ENCODE assay signal across 2 cellular contexts in the genomic region with DNA sequence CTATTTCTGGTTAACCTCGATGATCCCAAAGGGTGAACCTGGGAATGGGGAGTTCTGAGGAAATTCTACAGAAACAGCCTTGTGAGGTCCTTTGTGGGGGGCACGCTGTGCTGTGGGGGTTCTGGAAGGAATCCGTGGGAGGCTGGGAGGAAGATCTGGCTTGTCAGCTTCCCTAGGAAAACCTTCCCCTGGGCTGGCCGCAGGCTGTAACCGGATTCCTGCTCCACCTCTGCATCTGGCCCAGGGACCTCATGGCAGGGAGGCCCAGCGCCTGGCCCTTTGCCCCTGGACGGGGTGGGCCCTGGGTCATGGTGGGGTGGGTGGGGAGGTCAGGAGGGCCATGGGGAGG.
TF ChIP-seq lines count a peak whose summit lies in the region.

No MANE protein-coding gene starts in this region.

TF ChIP-seq in HEK293, 187 proteins besides CTCF, POLR2A, EP300 and RAD21:
- TF ChIP-seq GLIS1 (tag by site-specific recombination; IDR thresholded peaks at IDR 0.05) = peak; percentile 97
- no peak for TF ChIP-seq ZSCAN23 (tag by site-specific recombination; IDR thresholded peaks at IDR 0.05)
- TF ChIP-seq EGR2 (tag by site-specific recombination; IDR thresholded peaks at IDR 0.05; ENCODE audit: low read depth) = 0 out of 2 replicates have a peak, but pooled peaks have one; percentile 7
- 0 out of 2 replicates have a peak, but pooled peaks have one; percentile 13 for TF ChIP-seq ZFHX2 (tag by site-specific recombination; conservative IDR thresholded peaks at IDR 0.05)
- TF ChIP-seq, protein P1, sequence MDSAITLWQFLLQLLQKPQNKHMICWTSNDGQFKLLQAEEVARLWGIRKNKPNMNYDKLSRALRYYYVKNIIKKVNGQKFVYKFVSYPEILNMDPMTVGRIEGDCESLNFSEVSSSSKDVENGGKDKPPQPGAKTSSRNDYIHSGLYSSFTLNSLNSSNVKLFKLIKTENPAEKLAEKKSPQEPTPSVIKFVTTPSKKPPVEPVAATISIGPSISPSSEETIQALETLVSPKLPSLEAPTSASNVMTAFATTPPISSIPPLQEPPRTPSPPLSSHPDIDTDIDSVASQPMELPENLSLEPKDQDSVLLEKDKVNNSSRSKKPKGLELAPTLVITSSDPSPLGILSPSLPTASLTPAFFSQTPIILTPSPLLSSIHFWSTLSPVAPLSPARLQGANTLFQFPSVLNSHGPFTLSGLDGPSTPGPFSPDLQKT (IDR thresholded peaks at IDR 0.05; ENCODE audit: borderline replicate concordance, low read depth, low read length) = no peak
- TF ChIP-seq ZNF214 (tag by site-specific recombination; IDR thresholded peaks at IDR 0.05; ENCODE audit: borderline replicate concordance) = no peak
- TF ChIP-seq BCL11A (tag by site-specific recombination; IDR thresholded peaks at IDR 0.05; ENCODE audit: low read depth) = no peak

TF ChIP-seq in endothelial cell of umbilical vein, 7 proteins besides CTCF, POLR2A, EP300 and RAD21:
- no peak for TF ChIP-seq GATA2 (IDR thresholded peaks at IDR 0.05; ENCODE audit: insufficient read depth, insufficient read length, low read depth, low read length)
- TF ChIP-seq, protein P2, sequence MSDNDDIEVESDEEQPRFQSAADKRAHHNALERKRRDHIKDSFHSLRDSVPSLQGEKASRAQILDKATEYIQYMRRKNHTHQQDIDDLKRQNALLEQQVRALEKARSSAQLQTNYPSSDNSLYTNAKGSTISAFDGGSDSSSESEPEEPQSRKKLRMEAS (IDR thresholded peaks at IDR 0.05; ENCODE audit: insufficient read depth, insufficient read length) = no peak
- no peak for TF ChIP-seq EZH2 (IDR thresholded peaks at IDR 0.05; ENCODE audit: borderline replicate concordance, low read depth, low read length, severe bottlenecking)
- no peak for TF ChIP-seq JUN (IDR thresholded peaks at IDR 0.05; ENCODE audit: borderline replicate concordance, insufficient read depth, insufficient read length, low read depth)
- TF ChIP-seq FOS (IDR thresholded peaks at IDR 0.05; ENCODE audit: borderline replicate concordance, insufficient read depth, low read length) = no peak
- TF ChIP-seq MYC (IDR thresholded peaks at IDR 0.05; ENCODE audit: low read depth, low read length) = no peak
- no peak for TF ChIP-seq POLR2AphosphoS5 (IDR thresholded peaks at IDR 0.05; ENCODE audit: insufficient read depth, low read depth, low read length)
